Comparison of ENCODE assay signal across 8 cellular contexts in genomic region chr2:38751847-38752410, GRCh38. TPM values are rescaled to one million over a fixed set of nuclear protein-coding genes. Genes with fewer than 3 reads are reported as not detected.
DNase-seq lines count a peak whose midpoint lies in the region; ATAC-seq and TF ChIP-seq lines count a peak whose summit lies in the region.

No MANE protein-coding gene starts in this region.

- H3K36me3 ChIP-seq in HAP-1 (replicated peaks) = peaks cover 37% of the 10 kb centered on the region
- H3K36me3 ChIP-seq in gastrocnemius medialis = peaks cover 0 to 28% of the 10 kb centered on the region in 2 donors

- H3K36me3 Mint-ChIP-seq in T-helper 17 cell (ENCODE audit: low read depth) = peaks cover 11% of the 10 kb centered on the region

- peak overlapping the region; percentile 95 for H3K4me3 Mint-ChIP-seq in T-helper 17 cell

- ATAC-seq in T-helper 17 cell = no peak
- peak in 1 of 2 donors; percentile 0 for ATAC-seq in gastrocnemius medialis
- no peak for ATAC-seq in GM21390 (IDR thresholded peaks at IDR 0.05; ENCODE audit: unreplicated experiment)
- no peak for ATAC-seq in GM21423 (IDR thresholded peaks at IDR 0.05; ENCODE audit: unreplicated experiment)

- CTCF ChIA-PET in AG04449 (lab: Yijun Ruan, JAX) = interaction anchor here (0.9 to 1.7 kb wide), 5 partner anchors 8 to 147 kb away, joined by 3 to 7 read pairs (median 3); no protein-coding TSS in a partner anchor

- H3K4me1 Mint-ChIP-seq in T-helper 17 cell = peaks cover 40% of the 10 kb centered on the region

- TF ChIP-seq POLR2A in gastrocnemius medialis (IDR thresholded peaks at IDR 0.05) = no peak

- DNase-seq in AG04449 (ENCODE audit: low read depth, low spot score) (no peak), HAP-1 (ENCODE audit: low spot score in 2 of 2) (peak; percentile 58 to 62), T-helper 17 cell (no peak), fibroblast of villous mesenchyme (ENCODE audit: low read depth) (no peak), gastrocnemius medialis (no peak), C1 segment of cervical spinal cord (lab: John Stamatoyannopoulos, UW) (no peak)

- H3K4me1 ChIP-seq in HAP-1 (peaks cover 26% of the 10 kb centered on the region), gastrocnemius medialis (peaks cover 21 to 23% of the 10 kb centered on the region in 2 donors)

- H3K27ac Mint-ChIP-seq in T-helper 17 cell = peak overlapping the region; percentile 98

- no peaks in the 10 kb centered on the region for H3K9me3 ChIP-seq in HAP-1
- peaks cover 5% of the 10 kb centered on the region for H3K9me3 ChIP-seq in T-helper 17 cell (ENCODE audit: control insufficient read depth, low read length, poor library complexity, severe bottlenecking)
- H3K9me3 ChIP-seq in gastrocnemius medialis = no peaks in the 10 kb centered on the region

- in situ Hi-C loops in HAP-1 (cut with MboI; ENCODE audit: low sequenced_read_pairs) (no loop called here), gastrocnemius medialis (cut with MboI; ENCODE audit: low sequenced_read_pairs in 4 of 4) (no loop called here)

- H3K27me3 ChIP-seq in HAP-1 (ENCODE audit: low read depth) (no peaks in the 10 kb centered on the region), gastrocnemius medialis (no peaks in the 10 kb centered on the region)

- POLR2A ChIA-PET in AG04449 (lab: Yijun Ruan, JAX) = interaction anchor here (0.5 to 2.0 kb wide), 74 partner anchors 8 to 1667 kb away, joined by 3 to 46 read pairs (median 4); partner anchors contain the start of genes ATL2, CEBPZOS, DHX57 and GALM

- H3K27ac ChIP-seq in gastrocnemius medialis = peak overlapping the region; percentile 96 to 98 (median 97)

- intact Hi-C loops in gastrocnemius medialis (cut with DNase I; ENCODE audit: low total_unique reads) = loop anchor here (1.0 to 2.0 kb wide), 4 partner anchors 26 to 375 kb away; partner anchors contain the start of genes ATL2, GEMIN6 and HNRNPLL

- no peak for TF ChIP-seq CTCF in AG04449 (IDR thresholded peaks at IDR 0.05; ENCODE audit: insufficient read depth, low read length, missing control alignments)
- TF ChIP-seq CTCF in fibroblast of villous mesenchyme (IDR thresholded peaks at IDR 0.05; ENCODE audit: insufficient read depth, low read depth, low read length) = no peak
- TF ChIP-seq CTCF in gastrocnemius medialis (IDR thresholded peaks at IDR 0.05 in 4 of 5, conservative IDR thresholded peaks at IDR 0.05 in 1 of 5) = no peak

- peak overlapping the region; percentile 59 for H3K4me3 ChIP-seq in AG04449 (ENCODE audit: low read depth, low read length)
- peak overlapping the region; percentile 98 for H3K4me3 ChIP-seq in HAP-1
- H3K4me3 ChIP-seq in fibroblast of villous mesenchyme (ENCODE audit: low read depth, low read length) = peak overlapping the region; percentile 93
- peak overlapping the region; percentile 72 to 88 (median 82) for H3K4me3 ChIP-seq in gastrocnemius medialis

- H3K27me3 Mint-ChIP-seq in T-helper 17 cell = peaks cover 5% of the 10 kb centered on the region

RNA-seq across cellular contexts. Expression of gene SRSF7, which starts 0.8 kb away (rescaled TPM):
- total RNA-seq in T-helper 17 cell (100 to 1,000 TPM; 558 to 772 TPM), fibroblast of villous mesenchyme (106 and 142 TPM in 2 replicates), gastrocnemius medialis (10 to 100 TPM; 21.5 to 51.4 (median 34.1) TPM)

RNA-seq across cellular contexts. Expression of gene GEMIN6, which starts 26.1 kb away (rescaled TPM):
- total RNA-seq in T-helper 17 cell = 1 to 10 TPM; 3.2 to 4.3 TPM
- 4.5 and 15.1 TPM in 2 replicates for total RNA-seq in fibroblast of villous mesenchyme
- total RNA-seq in gastrocnemius medialis = 1 to 10 TPM; 2.0 to 6.2 (median 3.2) TPM

Comparison
In these comparisons a context has a peak if more than half of its experiments do, and no peak if none do; other contexts are left out.
1. DNase-seq: peak in HAP-1 (2 of 2); none in AG04449 (single experiment), T-helper 17 cell (0 of 3), fibroblast of villous mesenchyme (single experiment), gastrocnemius medialis (0 of 2) and C1 segment of cervical spinal cord (0 of 14).
2. Peak in every context shown above with its lines, with median percentiles within 50 percentile points of each other: H3K4me3 ChIP-seq.